Comparison of ENCODE assay signal across 9 cellular contexts in genomic region chr4:140049024-140049923, GRCh38.
A peak's percentile ranks its signal among the peaks of the same experiment; 100 is the strongest.
DNase-seq lines count a peak whose midpoint lies in the region; ATAC-seq and TF ChIP-seq lines count a peak whose summit lies in the region.
"Had no signal": no experiment of that assay in that cellular context is flagged by ENCODE, and none has a peak within 500 bp of the region (broad histone marks: within the 10 kb centered on the region; RNA-seq: fewer than 3 reads in every experiment).

No MANE protein-coding gene starts in this region.

- TF ChIP-seq POLR2A in esophagus squamous epithelium (IDR thresholded peaks at IDR 0.05) (peak in 1 of 4 donors; percentile 19), testis (IDR thresholded peaks at IDR 0.05) (no peak)

- H3K27ac ChIP-seq in esophagus squamous epithelium = peak overlapping the region; percentile 64 to 84 (median 78)
- peak overlapping the region; percentile 79 for H3K27ac ChIP-seq in muscle layer of colon (ENCODE audit: low read depth, low read length)
- peak overlapping the region; percentile 60 to 68 for H3K27ac ChIP-seq in testis
- H3K27ac ChIP-seq: KMS-11 had no signal

- H3K27me3 Mint-ChIP-seq in activated T-cell treated with anti-CD3 and anti-CD28 coated beads, Interleukin-2, amount 50 U/mL, for 24 hours = peaks cover 24% of the 10 kb centered on the region

- no peaks in the 10 kb centered on the region for H3K36me3 Mint-ChIP-seq in activated T-cell treated with anti-CD3 and anti-CD28 coated beads, Interleukin-2, amount 50 U/mL, for 24 hours (ENCODE audit: low read depth)

- H3K4me1 Mint-ChIP-seq in activated T-cell treated with anti-CD3 and anti-CD28 coated beads, Interleukin-2, amount 50 U/mL, for 24 hours (ENCODE audit: low read depth) = peaks cover 47% of the 10 kb centered on the region

- WGBS in esophagus squamous epithelium, 2 donors = 3 to 9% methylated on average over 12 to 14 of the region's 14 CpGs
- WGBS in testis, 2 donors = 8 to 10% methylated on average over 14 of the region's 14 CpGs

- peak overlapping the region; percentile 17 for H3K27ac Mint-ChIP-seq in activated T-cell treated with anti-CD3 and anti-CD28 coated beads, Interleukin-2, amount 50 U/mL, for 24 hours

- H3K4me3 ChIP-seq in esophagus squamous epithelium (peak overlapping the region; percentile 13 to 63 (median 38)), muscle layer of colon (ENCODE audit: low read depth in 1 of 2, low read length in 2 of 2) (peak overlapping the region; percentile 56), testis (peak overlapping the region; percentile 10 to 18)

- H3K27me3 ChIP-seq in esophagus squamous epithelium (no peaks in the 10 kb centered on the region), muscle layer of colon (ENCODE audit: control insufficient read depth in 1 of 2, insufficient read depth in 2 of 2, low read length in 2 of 2) (no peaks in the 10 kb centered on the region), testis (no peaks in the 10 kb centered on the region)

- H3K4me3 Mint-ChIP-seq in activated T-cell treated with anti-CD3 and anti-CD28 coated beads, Interleukin-2, amount 50 U/mL, for 24 hours = peak overlapping the region; percentile 74

- ATAC-seq in HG03354 (IDR thresholded peaks at IDR 0.05; ENCODE audit: poor library complexity, severe bottlenecking, unreplicated experiment) (peak; percentile 71), HG02571 (IDR thresholded peaks at IDR 0.05; ENCODE audit: unreplicated experiment) (no peak)

- H3K9ac ChIP-seq in muscle layer of colon (ENCODE audit: low read length) = peak overlapping the region; percentile 16
- H3K9ac ChIP-seq: KMS-11 had no signal

- peaks cover under 1 to 60% (median 34%) of the 10 kb centered on the region in 3 donors for H3K4me1 ChIP-seq in esophagus squamous epithelium
- peaks cover 13% of the 10 kb centered on the region for H3K4me1 ChIP-seq in muscle layer of colon (ENCODE audit: insufficient read depth, low read length)
- peaks cover 8% of the 10 kb centered on the region for H3K4me1 ChIP-seq in testis

- TF ChIP-seq CTCF in esophagus squamous epithelium (IDR thresholded peaks at IDR 0.05) = peak in 2 of 6 experiments; percentile 40 to 54
- no peak for TF ChIP-seq CTCF in testis (IDR thresholded peaks at IDR 0.05)

- DNase-seq in DMS53 (lab: John Stamatoyannopoulos, UW) (peak; percentile 96), NCI-H774 (lab: John Stamatoyannopoulos, UW) (peak; percentile 66), esophagus squamous epithelium (lab: John Stamatoyannopoulos, UW) (no peak), testis (peak; percentile 77)
- peak; percentile 51 for DNase-seq in activated T-cell treated with anti-CD3 and anti-CD28 coated beads, Interleukin-2, amount 50 U/mL, for 24 hours

- H3K9me3 Mint-ChIP-seq in activated T-cell treated with anti-CD3 and anti-CD28 coated beads, Interleukin-2, amount 50 U/mL, for 24 hours = no peaks in the 10 kb centered on the region

- H3K36me3 ChIP-seq in esophagus squamous epithelium = no peaks in the 10 kb centered on the region
- no peaks in the 10 kb centered on the region for H3K36me3 ChIP-seq in muscle layer of colon (ENCODE audit: insufficient read depth, low read length)
- no peaks in the 10 kb centered on the region for H3K36me3 ChIP-seq in testis (ENCODE audit: low read depth, missing control alignments)

- H3K9me3 ChIP-seq in esophagus squamous epithelium = no peaks in the 10 kb centered on the region
- H3K9me3 ChIP-seq in muscle layer of colon (ENCODE audit: low read length) = no peaks in the 10 kb centered on the region
- H3K9me3 ChIP-seq in testis = no peaks in the 10 kb centered on the region

- intact Hi-C loops in esophagus squamous epithelium (cut with DNase I) = no loop called here
- intact Hi-C loops in testis (cut with DNase I; ENCODE audit: low total_unique reads) = no loop called here
